In the genomic region with DNA sequence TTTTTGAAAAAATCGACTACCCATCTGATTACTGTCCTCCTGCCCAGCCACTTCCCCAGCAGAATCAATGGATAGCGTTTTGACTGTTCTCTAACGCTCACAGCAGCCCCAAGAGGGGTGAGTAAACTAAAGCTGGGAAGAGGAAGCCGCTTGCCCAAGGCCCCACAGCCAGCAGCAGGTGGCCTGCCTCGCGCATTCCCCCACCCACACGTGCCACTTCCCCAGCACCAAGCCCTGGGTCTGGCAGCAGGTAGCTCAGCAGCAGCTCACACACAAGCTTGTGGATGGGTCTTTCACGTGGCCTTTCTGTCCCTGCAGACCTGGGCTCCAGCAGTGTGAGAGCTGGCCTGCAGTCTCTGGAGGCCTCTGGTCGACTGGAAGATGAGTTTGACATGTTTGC, we compare ENCODE assay signal across 13 cellular contexts. TPM values are rescaled to one million over a fixed set of nuclear protein-coding genes. Genes with fewer than 3 reads are reported as not detected.
A peak's percentile ranks its signal among the peaks of the same experiment; 100 is the strongest.
DNase-seq lines count a peak whose midpoint lies in the region; ATAC-seq, FAIRE-seq and TF ChIP-seq lines count a peak whose summit lies in the region.
"Had no signal": no experiment of that assay in that cellular context is flagged by ENCODE, and none has a peak within 500 bp of the region (broad histone marks: within the 10 kb centered on the region; RNA-seq: fewer than 3 reads in every experiment).

No MANE protein-coding gene starts in this region.

- H3K4me3 Mint-ChIP-seq in T-helper 1 cell treated with Interleukin-12 subunit alpha and Interleukin-12 subunit beta and Interleukin-4 antibody, amounts not matched to agents 30 μg/mL and 1 μg/mL, for 36 hours: no peak overlapping the region

- peak overlapping the region; percentile 64 for H4K91ac ChIP-seq in neuronal stem cell (ENCODE audit: low read depth, low read length, poor library complexity)

- peak overlapping the region; percentile 36 for H3K9ac ChIP-seq in neuronal stem cell (ENCODE audit: low read depth, low read length, poor library complexity)

- no peak overlapping the region for H3K27ac ChIP-seq in neuronal stem cell (replicated peaks; ENCODE audit: low read length)
- H3K27ac ChIP-seq: ovary had no signal

- no peak overlapping the region for H3K4ac ChIP-seq in neuronal stem cell (ENCODE audit: low read length)

- H3K36me3 ChIP-seq in neuronal stem cell (replicated peaks in 1 of 2; ENCODE audit: control insufficient read depth in 2 of 2, insufficient read depth in 2 of 2, low read length in 2 of 2): peaks cover 30 to 54% of the 10 kb centered on the region in 2 donors
- H3K36me3 ChIP-seq: ovary had no signal

- no CpG with 5 or more reads among the region's 9 CpGs for WGBS in neuronal stem cell (ENCODE audit: extremely low coverage in 2 of 2, insufficient read length in 2 of 2, insufficient replicate concordance in 1 of 2), 2 donors

- no peak for DNase-seq in T-helper 1 cell
- no peak for DNase-seq in GM12891 (ENCODE audit: insufficient read length, low spot score)
- peak; percentile 32 for DNase-seq in UCSD-AML1 (lab: John Stamatoyannopoulos, UW; ENCODE audit: unreplicated experiment)
- DNase-seq in neuronal stem cell (ENCODE audit: low spot score): no peak
- no peak for DNase-seq in NCI-H2227 (lab: John Stamatoyannopoulos, UW; ENCODE audit: unreplicated experiment)
- DNase-seq in cerebellar cortex (ENCODE audit: low spot score): no peak
- DNase-seq: amniotic stem cell, NCI-H2081, ovary had no signal

- no peak overlapping the region for H2BK5ac ChIP-seq in neuronal stem cell (ENCODE audit: low read length)

- H3K4me1 Mint-ChIP-seq in T-helper 1 cell treated with Interleukin-12 subunit alpha and Interleukin-12 subunit beta and Interleukin-4 antibody, amounts not matched to agents 30 μg/mL and 1 μg/mL, for 36 hours (ENCODE audit: low read depth): peaks cover 29% of the 10 kb centered on the region

- peak; percentile 84 for FAIRE-seq in GM12891 (lab: Jason Lieb, UNC)
- FAIRE-seq: G401.6 had no signal

- no peak overlapping the region for H3K14ac ChIP-seq in neuronal stem cell (ENCODE audit: low read length)

- H3K9me3 Mint-ChIP-seq in T-helper 1 cell treated with Interleukin-12 subunit alpha and Interleukin-12 subunit beta and Interleukin-4 antibody, amounts not matched to agents 30 μg/mL and 1 μg/mL, for 36 hours: no peaks in the 10 kb centered on the region

- H2BK15ac ChIP-seq in neuronal stem cell (ENCODE audit: low read length): no peak overlapping the region

- H3K79me1 ChIP-seq in neuronal stem cell (ENCODE audit: low read depth, low read length): no peaks in the 10 kb centered on the region

- ATAC-seq in HG02885 (IDR thresholded peaks at IDR 0.05; ENCODE audit: poor library complexity, unreplicated experiment): no peak
- ATAC-seq: left ventricle myocardium superior had no signal

- no peaks in the 10 kb centered on the region for H3K27me3 ChIP-seq in neuronal stem cell (ENCODE audit: control insufficient read depth in 3 of 3, insufficient read depth in 3 of 3, low read depth in 1 of 3, low read length in 3 of 3)
- H3K27me3 ChIP-seq: ovary had no signal

- peak overlapping the region; percentile 95 for H4K8ac ChIP-seq in neuronal stem cell (ENCODE audit: low read depth, low read length)

- no peak overlapping the region for H3K4me2 ChIP-seq in neuronal stem cell (ENCODE audit: insufficient read depth, low read length, poor library complexity, severe bottlenecking)

- no peaks in the 10 kb centered on the region for H3K27me3 Mint-ChIP-seq in T-helper 1 cell treated with Interleukin-12 subunit alpha and Interleukin-12 subunit beta and Interleukin-4 antibody, amounts not matched to agents 30 μg/mL and 1 μg/mL, for 36 hours (ENCODE audit: low read depth)

- peaks cover 27% of the 10 kb centered on the region for H3K36me3 Mint-ChIP-seq in T-helper 1 cell treated with Interleukin-12 subunit alpha and Interleukin-12 subunit beta and Interleukin-4 antibody, amounts not matched to agents 30 μg/mL and 1 μg/mL, for 36 hours (ENCODE audit: low read depth)

- H2AK5ac ChIP-seq in neuronal stem cell (ENCODE audit: low read depth, low read length): no peak overlapping the region

- no peak overlapping the region for H3K18ac ChIP-seq in neuronal stem cell (ENCODE audit: low read length)

- H3K4me1 ChIP-seq in neuronal stem cell (ENCODE audit: control insufficient read depth in 2 of 2, insufficient read depth in 1 of 2, low read depth in 1 of 2, low read length in 2 of 2): peaks cover 0 to 12% of the 10 kb centered on the region in 2 donors

- peaks cover 0 to 2% of the 10 kb centered on the region in 2 donors for H3K9me3 ChIP-seq in neuronal stem cell (replicated peaks in 1 of 2; ENCODE audit: control insufficient read depth in 2 of 2, insufficient read depth in 1 of 2, low read depth in 1 of 2, low read length in 2 of 2)
- H3K9me3 ChIP-seq: ovary had no signal

- no peak overlapping the region for H2BK120ac ChIP-seq in neuronal stem cell (ENCODE audit: low read depth, low read length)

- no peak for TF ChIP-seq POLR2A in GM12891 (IDR thresholded peaks at IDR 0.05; ENCODE audit: low read depth, low read length)

- H2AFZ ChIP-seq in neuronal stem cell (ENCODE audit: low read length): no peak overlapping the region

- H2BK12ac ChIP-seq in neuronal stem cell (ENCODE audit: low read length): no peak overlapping the region

- H3K27ac Mint-ChIP-seq in T-helper 1 cell treated with Interleukin-12 subunit alpha and Interleukin-12 subunit beta and Interleukin-4 antibody, amounts not matched to agents 30 μg/mL and 1 μg/mL, for 36 hours: peak overlapping the region; percentile 31

- no peak overlapping the region for H3K4me3 ChIP-seq in neuronal stem cell (ENCODE audit: low read length in 2 of 2)
- H3K4me3 ChIP-seq: ovary had no signal

- H3K23ac ChIP-seq in neuronal stem cell (ENCODE audit: low read depth, low read length, poor library complexity): peak overlapping the region; percentile 35

TF ChIP-seq in GM12891, 5 proteins besides CTCF, POLR2A, EP300 and RAD21:
- TF ChIP-seq POU2F2 (IDR thresholded peaks at IDR 0.05; ENCODE audit: low read depth, low read length) (no peak), SPI1 (IDR thresholded peaks at IDR 0.05; ENCODE audit: low read depth, low read length) (peak; percentile 46; the same call in 1 of the 2 replicates), POLR2AphosphoS5 (IDR thresholded peaks at IDR 0.05; ENCODE audit: low read depth, low read length) (no peak)

RNA-seq across cellular contexts. Expression of a gene that starts 34.3 kb away (rescaled TPM):
- polyA plus RNA-seq in GM12891 (2012; ENCODE audit: low read depth, missing spikeins): 17.6 TPM
- polyA plus RNA-seq in neuronal stem cell (2013, experiment 1 of 2): 16.6 TPM
- polyA plus RNA-seq in neuronal stem cell (2013, experiment 2 of 2): 17.0 TPM

RNA-seq across cellular contexts. Expression of a gene that starts 46.9 kb away (rescaled TPM):
- polyA plus RNA-seq in GM12891 (2012; ENCODE audit: low read depth, missing spikeins): 16.0 TPM
- polyA plus RNA-seq in neuronal stem cell (2013, experiment 1 of 2): 5.1 TPM
- 5.5 TPM for polyA plus RNA-seq in neuronal stem cell (2013, experiment 2 of 2)
